Comparison of ENCODE assay signal across 8 cellular contexts in genomic region chr7:139360948-139361307, GRCh38. TPM values are rescaled to one million over a fixed set of nuclear protein-coding genes. Genes with fewer than 3 reads are reported as not detected.
DNase-seq lines count a peak whose midpoint lies in the region; ATAC-seq and TF ChIP-seq lines count a peak whose summit lies in the region.

No MANE protein-coding gene starts in this region.

- TF ChIP-seq CTCF in GM06990 (IDR thresholded peaks at IDR 0.05; ENCODE audit: insufficient read depth, low read length, poor library complexity, severe bottlenecking) (no peak), RWPE2 (IDR thresholded peaks at IDR 0.05; ENCODE audit: poor library complexity, severe bottlenecking) (no peak), fibroblast of lung (conservative IDR thresholded peaks at IDR 0.05 in 1 of 2, IDR thresholded peaks at IDR 0.05 in 1 of 2; ENCODE audit: low read depth in 1 of 2, low read length in 2 of 2) (no peak)

- no peak for ATAC-seq in RWPE2 (ENCODE audit: low read depth)
- ATAC-seq in HG02938 (IDR thresholded peaks at IDR 0.05; ENCODE audit: unreplicated experiment), result no peak
- ATAC-seq in GM18519 (IDR thresholded peaks at IDR 0.05; ENCODE audit: low FRiP score, unreplicated experiment), result no peak
- ATAC-seq in GM21529 (IDR thresholded peaks at IDR 0.05; ENCODE audit: unreplicated experiment), result no peak

- peaks cover 57% of the 10 kb centered on the region for H3K79me2 ChIP-seq in fibroblast of lung (ENCODE audit: control insufficient read depth, insufficient read depth, low read length)

- H3K4me3 ChIP-seq in GM06990 (replicated peaks; ENCODE audit: low read depth, low read length), result peak overlapping the region; percentile 87
- peak overlapping the region; percentile 64 for H3K4me3 ChIP-seq in RWPE2 (ENCODE audit: severe bottlenecking)
- H3K4me3 ChIP-seq in fibroblast of lung (replicated peaks in 1 of 4; ENCODE audit: control extremely low read depth in 1 of 4, insufficient read depth in 1 of 4, low read depth in 3 of 4, low read length in 4 of 4), result peak overlapping the region; percentile 81 to 90 (median 88)
- peak overlapping the region; percentile 100 for H3K4me3 ChIP-seq in rectal smooth muscle tissue (ENCODE audit: low read length)

- H3K9ac ChIP-seq in fibroblast of lung (ENCODE audit: insufficient read depth, low read length) (peak overlapping the region; percentile 100), rectal smooth muscle tissue (ENCODE audit: low read length) (peak overlapping the region; percentile 76)

- peak overlapping the region; percentile 64 for H3K4me2 ChIP-seq in fibroblast of lung (ENCODE audit: extremely low read depth, insufficient read depth, low read length)

- H4K20me1 ChIP-seq in fibroblast of lung (ENCODE audit: control insufficient read depth, extremely low read depth, insufficient read depth, low read length), result peaks cover 4% of the 10 kb centered on the region

- H3K4me1 ChIP-seq in RWPE2 (ENCODE audit: insufficient read depth, poor library complexity, severe bottlenecking) (peaks cover 26% of the 10 kb centered on the region), fibroblast of lung (ENCODE audit: control insufficient read depth, extremely low read depth, insufficient read depth, low read length) (no peaks in the 10 kb centered on the region), rectal smooth muscle tissue (ENCODE audit: control insufficient read depth, insufficient read depth, low read length) (peaks cover 13% of the 10 kb centered on the region)

- DNase-seq in GM06990 (ENCODE audit: extremely low read depth, insufficient read length), result no peak
- DNase-seq in RWPE2 (ENCODE audit: low spot score), result no peak
- DNase-seq in fibroblast of lung (ENCODE audit: low read depth in 2 of 2), result no peak
- DNase-seq in occipital lobe (lab: John Stamatoyannopoulos, UW), result no peak

- H2AFZ ChIP-seq in fibroblast of lung (ENCODE audit: low read length), result no peak overlapping the region

- H3K36me3 ChIP-seq in GM06990 (ENCODE audit: control insufficient read depth, insufficient read depth, low read length) (peaks cover 2% of the 10 kb centered on the region; the same call in 1 of the 2 replicates), RWPE2 (ENCODE audit: low read depth) (peaks cover 39% of the 10 kb centered on the region), fibroblast of lung (ENCODE audit: control insufficient read depth, insufficient read depth, low read length) (no peaks in the 10 kb centered on the region), rectal smooth muscle tissue (ENCODE audit: control insufficient read depth, insufficient read depth, low read length) (no peaks in the 10 kb centered on the region)

- H3K9me3 ChIP-seq in RWPE2 (ENCODE audit: severe bottlenecking), result peaks cover 2% of the 10 kb centered on the region
- H3K9me3 ChIP-seq in fibroblast of lung (ENCODE audit: control insufficient read depth, insufficient read depth, low read depth, low read length), result no peaks in the 10 kb centered on the region

- H3K27me3 ChIP-seq in GM06990 (replicated peaks; ENCODE audit: control insufficient read depth, insufficient read depth, low read length), result no peaks in the 10 kb centered on the region
- H3K27me3 ChIP-seq in RWPE2 (ENCODE audit: insufficient read depth, poor library complexity, severe bottlenecking), result no peaks in the 10 kb centered on the region
- no peaks in the 10 kb centered on the region for H3K27me3 ChIP-seq in fibroblast of lung (ENCODE audit: control insufficient read depth, insufficient read depth, low read length)
- no peaks in the 10 kb centered on the region for H3K27me3 ChIP-seq in rectal smooth muscle tissue (ENCODE audit: control insufficient read depth, insufficient read depth, low read length)

- H3K27ac ChIP-seq in RWPE2 (ENCODE audit: poor library complexity, severe bottlenecking), result peak overlapping the region; percentile 89
- peak overlapping the region; percentile 99 for H3K27ac ChIP-seq in fibroblast of lung (ENCODE audit: insufficient read depth, low read length)
- H3K27ac ChIP-seq in rectal smooth muscle tissue (ENCODE audit: low read depth, low read length), result peak overlapping the region; percentile 100

RNA-seq across cellular contexts. Expression of gene LUC7L2, which starts 1.2 kb away (rescaled TPM):
- 33.4 and 38.5 TPM in 2 replicates for total RNA-seq in fibroblast of lung
- polyA plus RNA-seq in fibroblast of lung, result 45.0 and 48.7 TPM in 2 replicates
- polyA plus RNA-seq in fibroblast of lung (2012), result 33.7 and 35.3 TPM in 2 replicates
- 8.4 and 12.2 TPM in 2 replicates for polyA minus RNA-seq in fibroblast of lung (ENCODE audit: low replicate concordance)
- total RNA-seq in occipital lobe, result 51.3 TPM

RNA-seq across cellular contexts. Expression of gene FMC1, which starts 19.8 kb away (rescaled TPM):
- 11.0 and 23.0 TPM in 2 replicates for total RNA-seq in fibroblast of lung
- polyA plus RNA-seq in fibroblast of lung, result 10.1 and 14.0 TPM in 2 replicates
- polyA plus RNA-seq in fibroblast of lung (2012), result 18.9 and 24.5 TPM in 2 replicates
- 0.59 and 1.6 TPM in 2 replicates for polyA minus RNA-seq in fibroblast of lung (ENCODE audit: low replicate concordance)
- total RNA-seq in occipital lobe, result 16.8 TPM
